In genomic region chr22:29630987-29631386, GRCh38 we compare ENCODE assay signal across 25 cellular contexts.
"Had no signal": no experiment of that assay in that cellular context is flagged by ENCODE, and none has a peak within 500 bp of the region (broad histone marks: within the 10 kb centered on the region; RNA-seq: fewer than 3 reads in every experiment).

No MANE protein-coding gene starts in this region.

- H3K36me3 Mint-ChIP-seq: activated CD8-positive, alpha-beta memory T cell treated with anti-CD3 and anti-CD28 coated beads, Interleukin-2, amount 10 ng/mL, durations not matched to agents 7 days and 5 days had no signal

- H3K27me3 Mint-ChIP-seq: activated B cell treated with CpG ODN at 0.5 μM for 24 hours; activated CD8-positive, alpha-beta memory T cell treated with anti-CD3 and anti-CD28 coated beads, Interleukin-2, amount 10 ng/mL, durations not matched to agents 7 days and 5 days; activated naive CD4-positive, alpha-beta T cell treated with anti-CD3 and anti-CD28 coated beads, Interleukin-2, amount 50 U/mL, for 24 hours; naive thymus-derived CD8-positive, alpha-beta T cell; T-helper 17 cell had no signal

- H3K9me3 ChIP-seq: pancreas, psoas muscle, testis, transverse colon, uterus had no signal

- H3K36me3 ChIP-seq: pancreas, transverse colon, uterus had no signal

- H3K4me1 ChIP-seq: psoas muscle, uterus had no signal

- H3K4me3 Mint-ChIP-seq: activated B cell treated with CpG ODN at 0.5 μM for 24 hours; activated CD8-positive, alpha-beta memory T cell treated with anti-CD3 and anti-CD28 coated beads, Interleukin-2, amount 10 ng/mL, durations not matched to agents 7 days and 5 days; activated CD8-positive, alpha-beta T cell treated with anti-CD3 and anti-CD28 coated beads, Interleukin-2, amount 10 ng/mL, durations not matched to agents 7 days and 5 days; activated naive CD4-positive, alpha-beta T cell treated with anti-CD3 and anti-CD28 coated beads, Interleukin-2, amount 50 U/mL, for 24 hours; naive thymus-derived CD8-positive, alpha-beta T cell; neural crest cell; T-helper 17 cell had no signal

- ATAC-seq: activated CD8-positive, alpha-beta memory T cell treated with anti-CD3 and anti-CD28 coated beads, Interleukin-2, amount 10 ng/mL, durations not matched to agents 7 days and 5 days; activated CD8-positive, alpha-beta T cell treated with anti-CD3 and anti-CD28 coated beads, Interleukin-2, amount 10 ng/mL, durations not matched to agents 7 days and 5 days; naive thymus-derived CD8-positive, alpha-beta T cell; psoas muscle; T-helper 17 cell had no signal

- H3K27ac Mint-ChIP-seq: activated B cell treated with CpG ODN at 0.5 μM for 24 hours; activated CD8-positive, alpha-beta memory T cell treated with anti-CD3 and anti-CD28 coated beads, Interleukin-2, amount 10 ng/mL, durations not matched to agents 7 days and 5 days; activated CD8-positive, alpha-beta T cell treated with anti-CD3 and anti-CD28 coated beads, Interleukin-2, amount 10 ng/mL, durations not matched to agents 7 days and 5 days; activated naive CD4-positive, alpha-beta T cell treated with anti-CD3 and anti-CD28 coated beads, Interleukin-2, amount 50 U/mL, for 24 hours; activated T-helper 2 cell treated with anti-CD3 and anti-CD28 coated beads, Interferon-gamma antibody, Interleukin-2, Interleukin-4, amounts not matched to agents 10 μg/mL and 5 μg/mL and 100 μg/mL, durations not matched to agents 14 hours and 24 hours and 36 hours; naive thymus-derived CD8-positive, alpha-beta T cell; T-helper 17 cell had no signal

- H3K27me3 ChIP-seq: dorsolateral prefrontal cortex, pancreas, testis, transverse colon, uterus had no signal

- H3K27ac ChIP-seq: coronary artery, psoas muscle, transverse colon, uterus had no signal

- DNase-seq: activated B cell treated with CpG ODN at 0.5 μM for 24 hours; activated CD4-positive, alpha-beta T cell treated with anti-CD3 and anti-CD28 coated beads, Interleukin-2, amount 50 U/mL, for 1 hour; activated CD8-positive, alpha-beta memory T cell treated with anti-CD3 and anti-CD28 coated beads, Interleukin-2, amount 10 ng/mL, durations not matched to agents 7 days and 5 days; activated CD8-positive, alpha-beta T cell treated with anti-CD3 and anti-CD28 coated beads, Interleukin-2, amount 10 ng/mL, durations not matched to agents 7 days and 5 days; activated T-cell treated with anti-CD3 and anti-CD28 coated beads, Interleukin-2, amount 50 U/mL, for 48 hours; anterior cingulate cortex; effector memory CD4-positive, alpha-beta T cell; islet precursor cell; midbrain; naive thymus-derived CD8-positive, alpha-beta T cell; pancreas; psoas muscle; stimulated activated CD4-positive, alpha-beta T cell treated with anti-CD3 and anti-CD28 coated beads, Interleukin-15, amount 100 ng/mL, for 24 hours; stimulated activated CD4-positive, alpha-beta T cell treated with anti-CD3 and anti-CD28 coated beads, Interleukin-2, amount 100 ng/mL, for 24 hours; stimulated activated naive CD4-positive, alpha-beta T cell; T-helper 17 cell; T1000; testis; transverse colon; uterus had no signal

- H3K4me3 ChIP-seq: coronary artery, dorsolateral prefrontal cortex, pancreas, psoas muscle, testis, transverse colon, uterus had no signal

- H3K9me3 Mint-ChIP-seq: activated B cell treated with CpG ODN at 0.5 μM for 24 hours; activated naive CD4-positive, alpha-beta T cell treated with anti-CD3 and anti-CD28 coated beads, Interleukin-2, amount 50 U/mL, for 24 hours; activated T-helper 2 cell treated with anti-CD3 and anti-CD28 coated beads, Interferon-gamma antibody, Interleukin-2, Interleukin-4, amounts not matched to agents 10 μg/mL and 5 μg/mL and 100 μg/mL, durations not matched to agents 14 hours and 24 hours and 36 hours; naive thymus-derived CD8-positive, alpha-beta T cell; neural crest cell had no signal
